In the genomic region with DNA sequence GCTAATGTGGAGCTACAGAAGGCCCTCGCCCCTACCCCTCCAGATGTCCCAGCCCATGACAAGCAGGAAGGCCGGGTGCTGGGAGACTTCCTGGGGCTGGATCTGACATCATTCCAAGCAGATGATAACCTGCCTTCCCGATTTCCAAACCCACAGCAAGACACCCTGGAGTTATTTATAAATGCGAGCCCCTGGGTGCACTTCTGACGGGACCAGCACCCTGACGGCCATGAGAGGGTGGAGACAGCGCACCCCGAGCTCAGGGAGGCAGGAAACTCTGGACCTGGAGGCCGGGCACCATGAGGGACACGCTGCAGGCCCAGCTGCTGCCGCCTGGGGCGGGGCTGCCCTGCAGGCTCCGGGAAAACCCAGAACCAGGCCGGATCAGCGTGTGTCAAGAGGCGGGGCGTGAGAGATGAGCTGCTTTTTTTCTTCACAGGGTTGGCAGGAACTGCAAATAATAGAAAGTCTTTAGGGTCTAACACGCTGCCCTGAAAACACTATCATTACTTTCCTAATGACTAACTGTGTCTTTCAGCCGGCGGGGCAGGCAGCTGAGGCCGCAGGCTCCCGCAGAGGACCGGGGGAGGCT, we compare ENCODE assay signal across 11 cellular contexts. TPM values are rescaled to one million over a fixed set of nuclear protein-coding genes. Genes with fewer than 3 reads are reported as not detected.
A peak's percentile ranks its signal among the peaks of the same experiment; 100 is the strongest.
DNase-seq lines count a peak whose midpoint lies in the region; ATAC-seq, FAIRE-seq and TF ChIP-seq lines count a peak whose summit lies in the region.
"Had no signal": no experiment of that assay in that cellular context is flagged by ENCODE, and none has a peak within 500 bp of the region (broad histone marks: within the 10 kb centered on the region; RNA-seq: fewer than 3 reads in every experiment).

No MANE protein-coding gene starts in this region.

- H3K9me3 ChIP-seq in BLaER1 = no peaks in the 10 kb centered on the region
- H3K9me3 ChIP-seq in liver (ENCODE audit: control insufficient read depth in 4 of 4, low read length in 3 of 4) = no peaks in the 10 kb centered on the region

- no peak for TF ChIP-seq POLR2A in GM12892 (IDR thresholded peaks at IDR 0.05; ENCODE audit: low read depth, low read length)

- DNase-seq in GM12892 (ENCODE audit: insufficient read length) = no peak
- DNase-seq in activated naive CD4-positive, alpha-beta T cell treated with anti-CD3 and anti-CD28 coated beads, Interleukin-2, amount 50 U/mL, for 16 hours = peak; percentile 30
- DNase-seq in hypothalamus (lab: John Stamatoyannopoulos, UW) = no peak
- no peak for DNase-seq in NK-92 (lab: John Stamatoyannopoulos, UW; ENCODE audit: unreplicated experiment)
- DNase-seq: stimulated activated naive CD8-positive, alpha-beta T cell treated with anti-CD3 and anti-CD28 coated beads, Interleukin-15, Interleukin-2, amounts not matched to agents 100 U/mL and 50 U/mL, for 24 hours; T-helper 9 cell had no signal

- WGBS in liver = 54% methylated on average over 23 of the region's 23 CpGs

- H4K20me1 ChIP-seq in BLaER1 = peaks cover 24% of the 10 kb centered on the region

- H3K36me3 ChIP-seq in BLaER1 (no peaks in the 10 kb centered on the region), liver (ENCODE audit: control insufficient read depth in 4 of 4, insufficient read depth in 3 of 4, low read depth in 1 of 4, low read length in 3 of 4) (no peaks in the 10 kb centered on the region)

- TF ChIP-seq CTCF in liver (IDR thresholded peaks at IDR 0.05; ENCODE audit: low read depth, low read length, missing input control) = no peak

- H3K27me3 ChIP-seq in BLaER1 (no peaks in the 10 kb centered on the region), liver (ENCODE audit: control insufficient read depth in 4 of 4, insufficient read depth in 4 of 4, low read length in 3 of 4) (peaks cover 0 to 2% (median 0%) of the 10 kb centered on the region in 4 donors)

- peak overlapping the region; percentile 93 for H3K4me2 ChIP-seq in BLaER1

- peak; percentile 51 for FAIRE-seq in GM12892 (lab: Jason Lieb, UNC)
- FAIRE-seq: islet of Langerhans had no signal

- TF ChIP-seq RAD21 in liver (IDR thresholded peaks at IDR 0.05) = no peak

- peak overlapping the region; percentile 70 for H3K9ac ChIP-seq in BLaER1
- no peak overlapping the region for H3K9ac ChIP-seq in liver (ENCODE audit: low read depth in 1 of 2, low read length in 2 of 2)

- H3K4me3 ChIP-seq in BLaER1 = no peak overlapping the region
- no peak overlapping the region for H3K4me3 ChIP-seq in liver (ENCODE audit: low read depth in 1 of 3, low read length in 3 of 3)

- no peak for ATAC-seq in GM21447 (IDR thresholded peaks at IDR 0.05; ENCODE audit: unreplicated experiment)
- ATAC-seq in GM21825 (IDR thresholded peaks at IDR 0.05; ENCODE audit: unreplicated experiment) = no peak
- ATAC-seq: stimulated activated naive CD8-positive, alpha-beta T cell treated with anti-CD3 and anti-CD28 coated beads, Interleukin-15, Interleukin-2, amounts not matched to agents 100 U/mL and 50 U/mL, for 24 hours had no signal

- peaks cover 80% of the 10 kb centered on the region for H3K4me1 ChIP-seq in BLaER1
- peaks cover 0 to 7% (median 3%) of the 10 kb centered on the region in 4 donors for H3K4me1 ChIP-seq in liver (ENCODE audit: control insufficient read depth in 4 of 4, insufficient read depth in 4 of 4, low read length in 3 of 4)

- H3K27ac ChIP-seq in BLaER1 (peak overlapping the region; percentile 88), liver (ENCODE audit: low read depth in 1 of 2, low read length in 2 of 2) (peak overlapping the region; percentile 31 to 77)

TF ChIP-seq in liver, 16 proteins besides CTCF, POLR2A, EP300 and RAD21:
- TF ChIP-seq TAF1 (conservative IDR thresholded peaks at IDR 0.05) (no peak), EGR1 (IDR thresholded peaks at IDR 0.05; ENCODE audit: low read depth in 2 of 2) (no peak), FOXA2 (IDR thresholded peaks at IDR 0.05) (no peak), HNF4A (conservative IDR thresholded peaks at IDR 0.05) (no peak), HNF4G (IDR thresholded peaks at IDR 0.05) (no peak), RXRA (IDR thresholded peaks at IDR 0.05) (no peak), YY1 (IDR thresholded peaks at IDR 0.05) (no peak), GABPA (IDR thresholded peaks at IDR 0.05 in 1 of 2, conservative IDR thresholded peaks at IDR 0.05 in 1 of 2) (no peak), FOXA1 (IDR thresholded peaks at IDR 0.05) (no peak), SP1 (IDR thresholded peaks at IDR 0.05) (no peak), JUND (IDR thresholded peaks at IDR 0.05) (no peak), NR2F2 (IDR thresholded peaks at IDR 0.05) (no peak)
- TF ChIP-seq, protein P1, sequence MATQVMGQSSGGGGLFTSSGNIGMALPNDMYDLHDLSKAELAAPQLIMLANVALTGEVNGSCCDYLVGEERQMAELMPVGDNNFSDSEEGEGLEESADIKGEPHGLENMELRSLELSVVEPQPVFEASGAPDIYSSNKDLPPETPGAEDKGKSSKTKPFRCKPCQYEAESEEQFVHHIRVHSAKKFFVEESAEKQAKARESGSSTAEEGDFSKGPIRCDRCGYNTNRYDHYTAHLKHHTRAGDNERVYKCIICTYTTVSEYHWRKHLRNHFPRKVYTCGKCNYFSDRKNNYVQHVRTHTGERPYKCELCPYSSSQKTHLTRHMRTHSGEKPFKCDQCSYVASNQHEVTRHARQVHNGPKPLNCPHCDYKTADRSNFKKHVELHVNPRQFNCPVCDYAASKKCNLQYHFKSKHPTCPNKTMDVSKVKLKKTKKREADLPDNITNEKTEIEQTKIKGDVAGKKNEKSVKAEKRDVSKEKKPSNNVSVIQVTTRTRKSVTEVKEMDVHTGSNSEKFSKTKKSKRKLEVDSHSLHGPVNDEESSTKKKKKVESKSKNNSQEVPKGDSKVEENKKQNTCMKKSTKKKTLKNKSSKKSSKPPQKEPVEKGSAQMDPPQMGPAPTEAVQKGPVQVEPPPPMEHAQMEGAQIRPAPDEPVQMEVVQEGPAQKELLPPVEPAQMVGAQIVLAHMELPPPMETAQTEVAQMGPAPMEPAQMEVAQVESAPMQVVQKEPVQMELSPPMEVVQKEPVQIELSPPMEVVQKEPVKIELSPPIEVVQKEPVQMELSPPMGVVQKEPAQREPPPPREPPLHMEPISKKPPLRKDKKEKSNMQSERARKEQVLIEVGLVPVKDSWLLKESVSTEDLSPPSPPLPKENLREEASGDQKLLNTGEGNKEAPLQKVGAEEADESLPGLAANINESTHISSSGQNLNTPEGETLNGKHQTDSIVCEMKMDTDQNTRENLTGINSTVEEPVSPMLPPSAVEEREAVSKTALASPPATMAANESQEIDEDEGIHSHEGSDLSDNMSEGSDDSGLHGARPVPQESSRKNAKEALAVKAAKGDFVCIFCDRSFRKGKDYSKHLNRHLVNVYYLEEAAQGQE (IDR thresholded peaks at IDR 0.05) = no peak
- TF ChIP-seq, protein P2, sequence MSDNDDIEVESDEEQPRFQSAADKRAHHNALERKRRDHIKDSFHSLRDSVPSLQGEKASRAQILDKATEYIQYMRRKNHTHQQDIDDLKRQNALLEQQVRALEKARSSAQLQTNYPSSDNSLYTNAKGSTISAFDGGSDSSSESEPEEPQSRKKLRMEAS (IDR thresholded peaks at IDR 0.05) = no peak
- TF ChIP-seq, protein P3, sequence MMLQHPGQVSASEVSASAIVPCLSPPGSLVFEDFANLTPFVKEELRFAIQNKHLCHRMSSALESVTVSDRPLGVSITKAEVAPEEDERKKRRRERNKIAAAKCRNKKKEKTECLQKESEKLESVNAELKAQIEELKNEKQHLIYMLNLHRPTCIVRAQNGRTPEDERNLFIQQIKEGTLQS (IDR thresholded peaks at IDR 0.05) = no peak
- TF ChIP-seq, protein P4, sequence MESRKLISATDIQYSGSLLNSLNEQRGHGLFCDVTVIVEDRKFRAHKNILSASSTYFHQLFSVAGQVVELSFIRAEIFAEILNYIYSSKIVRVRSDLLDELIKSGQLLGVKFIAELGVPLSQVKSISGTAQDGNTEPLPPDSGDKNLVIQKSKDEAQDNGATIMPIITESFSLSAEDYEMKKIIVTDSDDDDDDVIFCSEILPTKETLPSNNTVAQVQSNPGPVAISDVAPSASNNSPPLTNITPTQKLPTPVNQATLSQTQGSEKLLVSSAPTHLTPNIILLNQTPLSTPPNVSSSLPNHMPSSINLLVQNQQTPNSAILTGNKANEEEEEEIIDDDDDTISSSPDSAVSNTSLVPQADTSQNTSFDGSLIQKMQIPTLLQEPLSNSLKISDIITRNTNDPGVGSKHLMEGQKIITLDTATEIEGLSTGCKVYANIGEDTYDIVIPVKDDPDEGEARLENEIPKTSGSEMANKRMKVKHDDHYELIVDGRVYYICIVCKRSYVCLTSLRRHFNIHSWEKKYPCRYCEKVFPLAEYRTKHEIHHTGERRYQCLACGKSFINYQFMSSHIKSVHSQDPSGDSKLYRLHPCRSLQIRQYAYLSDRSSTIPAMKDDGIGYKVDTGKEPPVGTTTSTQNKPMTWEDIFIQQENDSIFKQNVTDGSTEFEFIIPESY (IDR thresholded peaks at IDR 0.05) = no peak

RNA-seq across cellular contexts. Expression of a gene that starts 2.5 kb away (rescaled TPM):
- polyA plus RNA-seq in GM12892 (2012; ENCODE audit: missing spikeins) = 1.8 TPM
- total RNA-seq in liver = 1 to 10 TPM in 1 of 2 donors, under 1 TPM in 1; 0.37 to 1.6 TPM
- polyA plus RNA-seq in liver = under 1 TPM; 0.36 to 0.46 TPM
